In the genomic region with DNA sequence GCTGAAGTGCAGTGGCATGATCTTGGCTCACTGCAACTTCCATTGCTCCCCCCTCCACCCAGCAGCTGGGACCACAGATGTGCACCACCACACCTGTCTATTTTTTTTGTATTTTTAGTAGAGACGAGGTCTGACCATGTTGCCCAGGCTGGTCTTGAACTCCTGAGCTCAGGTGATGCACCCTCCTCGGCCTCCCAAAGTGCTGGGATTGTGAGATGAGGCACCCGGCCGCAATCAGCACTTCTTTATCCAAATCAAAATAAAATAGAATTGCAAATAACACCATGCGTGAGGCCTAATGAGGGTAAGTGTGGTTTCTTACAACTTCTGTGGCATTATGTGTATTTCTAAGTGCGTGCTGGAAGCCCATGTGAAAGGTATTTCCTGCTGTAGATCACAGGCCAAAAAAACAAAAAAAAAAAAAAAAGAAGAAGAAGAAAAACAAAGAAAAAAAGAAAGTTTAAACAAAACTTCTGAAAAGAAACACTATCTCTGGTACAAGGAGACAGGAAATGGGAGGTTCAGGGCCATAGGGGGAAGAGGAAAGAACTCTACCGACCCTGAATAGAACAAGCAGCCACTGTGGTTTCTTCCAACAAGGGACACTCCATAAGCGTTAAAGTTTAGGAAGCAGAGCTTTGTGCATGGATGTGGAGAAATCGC, we compare ENCODE assay signal across 10 cellular contexts. TPM values are rescaled to one million over a fixed set of nuclear protein-coding genes. Genes with fewer than 3 reads are reported as not detected.
DNase-seq lines count a peak whose midpoint lies in the region; ATAC-seq, FAIRE-seq and TF ChIP-seq lines count a peak whose summit lies in the region.
"Had no signal": no experiment of that assay in that cellular context is flagged by ENCODE, and none has a peak within 500 bp of the region (broad histone marks: within the 10 kb centered on the region; RNA-seq: fewer than 3 reads in every experiment).

No MANE protein-coding gene starts in this region.

- no peak for TF ChIP-seq POLR2A in HepG2 (IDR thresholded peaks at IDR 0.05; ENCODE audit: insufficient read depth in 1 of 2, low read depth in 2 of 2, low read length in 2 of 2)

- H3K9me3 Mint-ChIP-seq in activated T-cell treated with anti-CD3 and anti-CD28 coated beads, Interleukin-2, amount 50 U/mL, for 24 hours: peaks cover under 1% of the 10 kb centered on the region

- 2% methylated on average over 9 of the region's 9 CpGs for WGBS in HepG2 (ENCODE audit: low lambda C conversion rate)
- WGBS in thymus: 11% methylated on average over 9 of the region's 9 CpGs

- TF ChIP-seq CTCF in HepG2 (CRISPR knock-in tag; IDR thresholded peaks at IDR 0.05): no peak

- CTCF ChIA-PET in HepG2 (lab: Yijun Ruan, JAX; ENCODE audit: low intra/inter-chr PET ratio, low total read pairs): no interaction called here

- no peak overlapping the region for H2AFZ ChIP-seq in HepG2 (ENCODE audit: low read length)

- H3K9me3 ChIP-seq in HepG2 (ENCODE audit: low read length) (no peaks in the 10 kb centered on the region), thymus (ENCODE audit: control insufficient read depth) (no peaks in the 10 kb centered on the region)

- intact Hi-C loops in HepG2 (cut with micrococcal nuclease; ENCODE audit: unreplicated experiment): loop anchor here (5.0 kb wide), 1 partner anchor 45 kb away; the partner anchor contains the start of gene HPN

- POLR2A ChIA-PET in HepG2 (lab: Yijun Ruan, JAX): interaction anchor here (2.2 to 4.4 kb wide), 2 partner anchors 10 to 45 kb away, joined by 8 to 75 read pairs; partner anchors contain the start of gene HPN

- peak overlapping the region; percentile 45 for H3K4me3 Mint-ChIP-seq in activated T-cell treated with anti-CD3 and anti-CD28 coated beads, Interleukin-2, amount 50 U/mL, for 24 hours

- in situ Hi-C loops in HepG2 (cut with HindIII; ENCODE audit: extremely low pct_ligation_motif_present, low pct_unique_long_range_greater_than_20kb): no loop called here

- H3K4me3 ChIP-seq in HepG2 (replicated peaks in 1 of 3; ENCODE audit: insufficient read depth in 1 of 3, low read depth in 2 of 3, low read length in 3 of 3) (peak overlapping the region; percentile 36 to 63 (median 54)), thymus (ENCODE audit: low read length) (no peak overlapping the region)

- peaks cover 4% of the 10 kb centered on the region; the same call in 1 of the 2 replicates for H4K20me1 ChIP-seq in HepG2 (ENCODE audit: insufficient read depth, low read length)

- peak overlapping the region; percentile 76 for H3K27ac ChIP-seq in HepG2 (ENCODE audit: extremely low read length, insufficient read depth, low read length)
- peak overlapping the region; percentile 95 for H3K27ac ChIP-seq in thymus (ENCODE audit: low read depth)

- ATAC-seq in HepG2: no peak
- no peak for ATAC-seq in HG03457 (IDR thresholded peaks at IDR 0.05; ENCODE audit: unreplicated experiment)
- ATAC-seq: HCT116 had no signal

- peaks cover 67% of the 10 kb centered on the region for H3K4me1 Mint-ChIP-seq in activated T-cell treated with anti-CD3 and anti-CD28 coated beads, Interleukin-2, amount 50 U/mL, for 24 hours (ENCODE audit: low read depth)

- no TSS peak for BruUV-seq in HepG2 (replicated peaks; lab: Mats Ljungman, UMichigan)

- H3K4me1 ChIP-seq in HepG2 (ENCODE audit: insufficient read depth, low read length) (peaks cover 68% of the 10 kb centered on the region), thymus (ENCODE audit: control insufficient read depth, insufficient read depth, low read length) (peaks cover 31% of the 10 kb centered on the region)

- peak overlapping the region; percentile 92 for H3K27ac Mint-ChIP-seq in activated T-cell treated with anti-CD3 and anti-CD28 coated beads, Interleukin-2, amount 50 U/mL, for 24 hours

- H3K27me3 Mint-ChIP-seq in activated T-cell treated with anti-CD3 and anti-CD28 coated beads, Interleukin-2, amount 50 U/mL, for 24 hours: no peaks in the 10 kb centered on the region

- H3K9ac ChIP-seq in HepG2 (ENCODE audit: insufficient read depth, low read depth, low read length): peak overlapping the region; percentile 54

- peak; percentile 41 for DNase-seq in activated T-cell treated with anti-CD3 and anti-CD28 coated beads, Interleukin-2, amount 50 U/mL, for 1 hour
- DNase-seq in activated T-cell treated with anti-CD3 and anti-CD28 coated beads for 4 hours (no peak), HepG2 (ENCODE audit: low spot score) (peak; percentile 79), NCI-H2081 (lab: John Stamatoyannopoulos, UW) (no peak), NCI-H1417 treated with DMSO at 0.1 percent for 48 hours (lab: John Stamatoyannopoulos, UW) (no peak)
- no peak for DNase-seq in activated T-cell treated with anti-CD3 and anti-CD28 coated beads, Interleukin-2, amount 50 U/mL, for 24 hours
- DNase-seq: NCI-H774 had no signal

- H3K36me3 ChIP-seq in HepG2 (replicated peaks in 1 of 2; ENCODE audit: control insufficient read depth in 1 of 2, insufficient read depth in 2 of 2, low read length in 2 of 2) (peaks cover 0 to 3% of the 10 kb centered on the region in 2 experiments; a peak in 2 of 5 replicates), thymus (ENCODE audit: control insufficient read depth, insufficient read depth) (no peaks in the 10 kb centered on the region)

- peak; percentile 78 for FAIRE-seq in HepG2 (lab: Jason Lieb, UNC)

- peaks cover 15% of the 10 kb centered on the region for H3K36me3 Mint-ChIP-seq in activated T-cell treated with anti-CD3 and anti-CD28 coated beads, Interleukin-2, amount 50 U/mL, for 24 hours (ENCODE audit: low read depth)

- no peak for TF ChIP-seq RAD21 in HepG2 (CRISPR knock-in tag; IDR thresholded peaks at IDR 0.05)

- H3K4me2 ChIP-seq in HepG2 (ENCODE audit: low read depth, low read length): peak overlapping the region; percentile 91

- TF ChIP-seq EP300 in HepG2 (IDR thresholded peaks at IDR 0.05; ENCODE audit: low read depth in 2 of 2, low read length in 2 of 2): peak in 1 of 2 experiments; percentile 53; a peak in 1 of 4 replicates
- peak; percentile 23; the same call in 1 of the 2 replicates for TF ChIP-seq EP300 in HepG2 (CRISPR knock-in tag; IDR thresholded peaks at IDR 0.05; ENCODE audit: borderline replicate concordance)

- H3K27me3 ChIP-seq in HepG2 (ENCODE audit: control insufficient read depth in 1 of 2, insufficient read depth in 2 of 2, low read length in 2 of 2): peaks cover 0 to 11% of the 10 kb centered on the region in 2 experiments; a peak in 2 of 5 replicates
- H3K27me3 ChIP-seq in thymus (ENCODE audit: control insufficient read depth, insufficient read depth): no peaks in the 10 kb centered on the region

- peaks cover 18% of the 10 kb centered on the region for H3K79me2 ChIP-seq in HepG2 (ENCODE audit: insufficient read depth, low read length)

RNA-seq across cellular contexts. Expression of gene GRAMD1A, which starts 3.0 kb away (rescaled TPM):
- total RNA-seq in HepG2 (2016; rRNA removed; fragmentation: Illumina TruSeq; extraction: Trizol): 8.0 and 14.7 TPM in 2 replicates
- total RNA-seq in HepG2 (2016; cell fraction: cytosol; rRNA removed; fragmentation: Illumina TruSeq; extraction: Trizol; ENCODE audit: low read depth): 23.3 and 25.4 TPM in 2 replicates
- total RNA-seq in HepG2 (2016; cell fraction: insoluble cytoplasmic fraction; rRNA removed; fragmentation: Illumina TruSeq; extraction: Trizol): 7.2 and 15.9 TPM in 2 replicates
- 26.9 and 28.0 TPM in 2 replicates for total RNA-seq in HepG2 (2016; cell fraction: membrane; rRNA removed; fragmentation: Illumina TruSeq; extraction: Trizol)
- total RNA-seq in HepG2 (2016; cell fraction: nucleus; rRNA removed; fragmentation: Illumina TruSeq; extraction: Trizol): 17.9 and 19.7 TPM in 2 replicates
- polyA plus RNA-seq in HepG2 (2011; rRNA removed) (171 and 181 TPM in 2 replicates), thymus (51.9 TPM)
- 68.5 and 120 TPM in 2 replicates for polyA plus RNA-seq in HepG2 (2011; cell fraction: cytosol; rRNA removed)
- 669 and 1,022 TPM in 2 replicates for polyA plus RNA-seq in HepG2 (2011; cell fraction: nucleus; rRNA removed)
- polyA plus RNA-seq in HepG2 (2012): 68.6 and 85.6 TPM in 2 replicates
- 47.6 and 52.1 TPM in 2 replicates for polyA plus RNA-seq in HepG2 (2016; cell fraction: cytosol; fragmentation: Illumina TruSeq; extraction: Trizol; ENCODE audit: low read depth)
- polyA plus RNA-seq in HepG2 (2016; cell fraction: insoluble cytoplasmic fraction; fragmentation: Illumina TruSeq; extraction: Trizol; ENCODE audit: low read depth): 11.6 and 19.2 TPM in 2 replicates
- polyA plus RNA-seq in HepG2 (2016; cell fraction: membrane; fragmentation: Illumina TruSeq; extraction: Trizol; ENCODE audit: low read depth): 43.5 and 50.9 TPM in 2 replicates
- polyA plus RNA-seq in HepG2 (2016; cell fraction: nucleus; fragmentation: Illumina TruSeq; extraction: Trizol; ENCODE audit: insufficient read depth, low read depth): 55.7 and 69.0 TPM in 2 replicates
- 32.3 and 120 TPM in 2 replicates for polyA minus RNA-seq in HepG2 (2011; rRNA and poly(A)+ RNA removed; ENCODE audit: low replicate concordance)
- 59.4 and 66.8 TPM in 2 replicates for polyA minus RNA-seq in HepG2 (2011; cell fraction: cytosol; rRNA and poly(A)+ RNA removed)
- 94.2 and 105 TPM in 2 replicates for polyA minus RNA-seq in HepG2 (2011; cell fraction: nucleus; rRNA and poly(A)+ RNA removed)

RNA-seq across cellular contexts. Expression of gene ZNF792, which starts 33.1 kb away (rescaled TPM):
- total RNA-seq in HepG2 (2016; rRNA removed; fragmentation: Illumina TruSeq; extraction: Trizol): 5.5 and 6.3 TPM in 2 replicates
- 0.61 and 0.88 TPM in 2 replicates for total RNA-seq in HepG2 (2016; cell fraction: cytosol; rRNA removed; fragmentation: Illumina TruSeq; extraction: Trizol; ENCODE audit: low read depth)
- 4.8 and 6.5 TPM in 2 replicates for total RNA-seq in HepG2 (2016; cell fraction: insoluble cytoplasmic fraction; rRNA removed; fragmentation: Illumina TruSeq; extraction: Trizol)
- 3.4 TPM in 2 replicates for total RNA-seq in HepG2 (2016; cell fraction: membrane; rRNA removed; fragmentation: Illumina TruSeq; extraction: Trizol)
- 4.8 and 6.0 TPM in 2 replicates for total RNA-seq in HepG2 (2016; cell fraction: nucleus; rRNA removed; fragmentation: Illumina TruSeq; extraction: Trizol)
- 9.1 and 11.5 TPM in 2 replicates for polyA plus RNA-seq in HepG2 (2011; rRNA removed)
- 6.9 and 7.9 TPM in 2 replicates for polyA plus RNA-seq in HepG2 (2011; cell fraction: cytosol; rRNA removed)
- 8.8 and 9.8 TPM in 2 replicates for polyA plus RNA-seq in HepG2 (2011; cell fraction: nucleus; rRNA removed)
- 4.4 and 4.5 TPM in 2 replicates for polyA plus RNA-seq in HepG2 (2012)
- 0.40 and 0.45 TPM in 2 replicates for polyA plus RNA-seq in HepG2 (2016; cell fraction: cytosol; fragmentation: Illumina TruSeq; extraction: Trizol; ENCODE audit: low read depth)
- polyA plus RNA-seq in HepG2 (2016; cell fraction: insoluble cytoplasmic fraction; fragmentation: Illumina TruSeq; extraction: Trizol; ENCODE audit: low read depth): 2.9 and 3.3 TPM in 2 replicates
- polyA plus RNA-seq in HepG2 (2016; cell fraction: membrane; fragmentation: Illumina TruSeq; extraction: Trizol; ENCODE audit: low read depth): 1.0 and 1.2 TPM in 2 replicates
- polyA plus RNA-seq in HepG2 (2016; cell fraction: nucleus; fragmentation: Illumina TruSeq; extraction: Trizol; ENCODE audit: insufficient read depth, low read depth): 3.7 and 4.6 TPM in 2 replicates
- polyA minus RNA-seq in HepG2 (2011; rRNA and poly(A)+ RNA removed; ENCODE audit: low replicate concordance): 5.1 and 35.3 TPM in 2 replicates
- polyA minus RNA-seq in HepG2 (2011; cell fraction: cytosol; rRNA and poly(A)+ RNA removed): 17.0 and 18.6 TPM in 2 replicates
- 31.9 and 39.7 TPM in 2 replicates for polyA minus RNA-seq in HepG2 (2011; cell fraction: nucleus; rRNA and poly(A)+ RNA removed)
- 2.6 TPM for polyA plus RNA-seq in thymus

RNA-seq across cellular contexts. Expression of gene SCN1B, which starts 33.2 kb away (rescaled TPM):
- total RNA-seq in HepG2 (2016; rRNA removed; fragmentation: Illumina TruSeq; extraction: Trizol): 1.5 and 2.7 TPM in 2 replicates
- total RNA-seq in HepG2 (2016; cell fraction: cytosol; rRNA removed; fragmentation: Illumina TruSeq; extraction: Trizol; ENCODE audit: low read depth): 4.5 and 6.0 TPM in 2 replicates
- 1.1 and 2.5 TPM in 2 replicates for total RNA-seq in HepG2 (2016; cell fraction: insoluble cytoplasmic fraction; rRNA removed; fragmentation: Illumina TruSeq; extraction: Trizol)
- 6.4 and 8.1 TPM in 2 replicates for total RNA-seq in HepG2 (2016; cell fraction: membrane; rRNA removed; fragmentation: Illumina TruSeq; extraction: Trizol)
- total RNA-seq in HepG2 (2016; cell fraction: nucleus; rRNA removed; fragmentation: Illumina TruSeq; extraction: Trizol): 1.5 and 2.0 TPM in 2 replicates
- polyA plus RNA-seq in HepG2 (2011; rRNA removed): 20.1 and 24.5 TPM in 2 replicates
- 14.0 and 14.1 TPM in 2 replicates for polyA plus RNA-seq in HepG2 (2011; cell fraction: cytosol; rRNA removed)
- 42.7 and 48.8 TPM in 2 replicates for polyA plus RNA-seq in HepG2 (2011; cell fraction: nucleus; rRNA removed)
- polyA plus RNA-seq in HepG2 (2012): 5.5 and 5.6 TPM in 2 replicates
- polyA plus RNA-seq in HepG2 (2016; cell fraction: cytosol; fragmentation: Illumina TruSeq; extraction: Trizol; ENCODE audit: low read depth): 8.2 and 8.5 TPM in 2 replicates
- 1.9 and 2.0 TPM in 2 replicates for polyA plus RNA-seq in HepG2 (2016; cell fraction: insoluble cytoplasmic fraction; fragmentation: Illumina TruSeq; extraction: Trizol; ENCODE audit: low read depth)
- 8.0 and 8.2 TPM in 2 replicates for polyA plus RNA-seq in HepG2 (2016; cell fraction: membrane; fragmentation: Illumina TruSeq; extraction: Trizol; ENCODE audit: low read depth)
- polyA plus RNA-seq in HepG2 (2016; cell fraction: nucleus; fragmentation: Illumina TruSeq; extraction: Trizol; ENCODE audit: insufficient read depth, low read depth): 6.6 and 6.8 TPM in 2 replicates
- polyA minus RNA-seq in HepG2 (2011; rRNA and poly(A)+ RNA removed; ENCODE audit: low replicate concordance): 0.89 and 10.7 TPM in 2 replicates
- polyA minus RNA-seq in HepG2 (2011; cell fraction: cytosol; rRNA and poly(A)+ RNA removed): 4.2 TPM in 2 replicates
- 10.8 and 11.2 TPM in 2 replicates for polyA minus RNA-seq in HepG2 (2011; cell fraction: nucleus; rRNA and poly(A)+ RNA removed)
- polyA plus RNA-seq in thymus: 3.4 TPM

RNA-seq across cellular contexts. Expression of gene HPN, which starts 44.4 kb away (rescaled TPM):
- total RNA-seq in HepG2 (2016; rRNA removed; fragmentation: Illumina TruSeq; extraction: Trizol): 23.9 and 46.7 TPM in 2 replicates
- total RNA-seq in HepG2 (2016; cell fraction: cytosol; rRNA removed; fragmentation: Illumina TruSeq; extraction: Trizol; ENCODE audit: low read depth): 42.7 and 50.6 TPM in 2 replicates
- 21.2 and 50.0 TPM in 2 replicates for total RNA-seq in HepG2 (2016; cell fraction: insoluble cytoplasmic fraction; rRNA removed; fragmentation: Illumina TruSeq; extraction: Trizol)
- total RNA-seq in HepG2 (2016; cell fraction: membrane; rRNA removed; fragmentation: Illumina TruSeq; extraction: Trizol): 54.3 and 66.8 TPM in 2 replicates
- total RNA-seq in HepG2 (2016; cell fraction: nucleus; rRNA removed; fragmentation: Illumina TruSeq; extraction: Trizol): 45.3 and 57.3 TPM in 2 replicates
- 261 and 364 TPM in 2 replicates for polyA plus RNA-seq in HepG2 (2011; rRNA removed)
- 287 and 379 TPM in 2 replicates for polyA plus RNA-seq in HepG2 (2011; cell fraction: cytosol; rRNA removed)
- polyA plus RNA-seq in HepG2 (2011; cell fraction: nucleus; rRNA removed): 902 and 1,132 TPM in 2 replicates
- polyA plus RNA-seq in HepG2 (2012): 157 and 225 TPM in 2 replicates
- 63.0 and 76.1 TPM in 2 replicates for polyA plus RNA-seq in HepG2 (2016; cell fraction: cytosol; fragmentation: Illumina TruSeq; extraction: Trizol; ENCODE audit: low read depth)
- 32.2 and 40.3 TPM in 2 replicates for polyA plus RNA-seq in HepG2 (2016; cell fraction: insoluble cytoplasmic fraction; fragmentation: Illumina TruSeq; extraction: Trizol; ENCODE audit: low read depth)
- 76.4 and 86.0 TPM in 2 replicates for polyA plus RNA-seq in HepG2 (2016; cell fraction: membrane; fragmentation: Illumina TruSeq; extraction: Trizol; ENCODE audit: low read depth)
- 121 and 129 TPM in 2 replicates for polyA plus RNA-seq in HepG2 (2016; cell fraction: nucleus; fragmentation: Illumina TruSeq; extraction: Trizol; ENCODE audit: insufficient read depth, low read depth)
- polyA minus RNA-seq in HepG2 (2011; rRNA and poly(A)+ RNA removed; ENCODE audit: low replicate concordance): 189 TPM in 1 of 2 replicates, not detected in the other
- polyA minus RNA-seq in HepG2 (2011; cell fraction: cytosol; rRNA and poly(A)+ RNA removed): 86.7 and 119 TPM in 2 replicates
- polyA minus RNA-seq in HepG2 (2011; cell fraction: nucleus; rRNA and poly(A)+ RNA removed): 78.7 and 86.0 TPM in 2 replicates
- 0.82 TPM for polyA plus RNA-seq in thymus

Comparison
In these comparisons a context has a peak if more than half of its experiments do, and no peak if none do; other contexts are left out.
1. DNase-seq: peak in activated T-cell treated with anti-CD3 and anti-CD28 coated beads, Interleukin-2, amount 50 U/mL, for 1 hour (single experiment) and HepG2 (single experiment); none in activated T-cell treated with anti-CD3 and anti-CD28 coated beads for 4 hours (single experiment), activated T-cell treated with anti-CD3 and anti-CD28 coated beads, Interleukin-2, amount 50 U/mL, for 24 hours (single experiment), NCI-H2081 (0 of 2) and NCI-H1417 treated with DMSO at 0.1 percent for 48 hours (single experiment).